Comparison of ENCODE assay signal across 9 cellular contexts in genomic region chrX:81377329-81377728, GRCh38.
DNase-seq lines count a peak whose midpoint lies in the region; ATAC-seq, FAIRE-seq and TF ChIP-seq lines count a peak whose summit lies in the region.
"Had no signal": no experiment of that assay in that cellular context is flagged by ENCODE, and none has a peak within 500 bp of the region (broad histone marks: within the 10 kb centered on the region; RNA-seq: fewer than 3 reads in every experiment).

No MANE protein-coding gene starts in this region.

- H2AFZ ChIP-seq in H1 (ENCODE audit: low read length): no peak overlapping the region

- H3K27me3 Mint-ChIP-seq in activated naive CD8-positive, alpha-beta T cell treated with anti-CD3 and anti-CD28 coated beads, Interleukin-2, amount 50 U/mL, for 24 hours: peaks cover 3% of the 10 kb centered on the region

- no peaks in the 10 kb centered on the region for H3K36me3 ChIP-seq in H1 (ENCODE audit: control insufficient read depth in 2 of 4, insufficient read depth in 4 of 4, low read length in 3 of 4)
- H3K36me3 ChIP-seq: SJSA1 had no signal

- no peak overlapping the region for H2BK12ac ChIP-seq in H1 (ENCODE audit: low read depth, low read length)

- no peak overlapping the region for H3K27ac Mint-ChIP-seq in activated naive CD8-positive, alpha-beta T cell treated with anti-CD3 and anti-CD28 coated beads, Interleukin-2, amount 50 U/mL, for 24 hours

- CTCF ChIA-PET in H1 (lab: Charles Lee; ENCODE audit: partially characterized antibody): interaction anchor here (0.6 to 2.1 kb wide), 7 partner anchors 20 to 1541 kb away, joined by 3 to 7 read pairs (median 3); no protein-coding TSS in a partner anchor

- no peak overlapping the region for H2BK120ac ChIP-seq in H1 (replicated peaks; ENCODE audit: low read depth, low read length)

- TF ChIP-seq RAD21 in H1 (IDR thresholded peaks at IDR 0.05 in 1 of 2, conservative IDR thresholded peaks at IDR 0.05 in 1 of 2; ENCODE audit: low read depth in 2 of 2, low read length in 2 of 2): peak; percentile 50 to 56

- DNase-seq in GM10266 (ENCODE audit: extremely low spot score): peak; percentile 1
- DNase-seq in M059J (ENCODE audit: low read depth): peak; percentile 26
- no peak for DNase-seq in H1 (ENCODE audit: low read depth in 1 of 2, low spot score in 2 of 2)
- DNase-seq in pons (ENCODE audit: low spot score): peak; percentile 24
- no peak for DNase-seq in activated naive CD8-positive, alpha-beta T cell treated with anti-CD3 and anti-CD28 coated beads, Interleukin-2, amount 50 U/mL, for 24 hours
- DNase-seq in NCI-H510A (lab: John Stamatoyannopoulos, UW): no peak
- DNase-seq in stimulated activated CD8-positive, alpha-beta memory T cell treated with anti-CD3 and anti-CD28 coated beads, Interleukin-4, amount 100 ng/mL, for 48 hours: no peak

- no peak overlapping the region for H3K4me3 ChIP-seq in H1 (ENCODE audit: extremely low read depth in 1 of 4, insufficient read depth in 2 of 4, low read depth in 3 of 4, low read length in 4 of 4)
- H3K4me3 ChIP-seq: SJSA1 had no signal

- no peak overlapping the region for H4K91ac ChIP-seq in H1 (replicated peaks; ENCODE audit: insufficient read length, low read length)

- no peaks in the 10 kb centered on the region for H3K9me3 ChIP-seq in H1 (ENCODE audit: insufficient read depth in 2 of 2, low read depth in 1 of 2, low read length in 1 of 2)
- H3K9me3 ChIP-seq: SJSA1 had no signal

- no peaks in the 10 kb centered on the region for H3K79me2 ChIP-seq in H1 (ENCODE audit: control insufficient read depth in 1 of 2, insufficient read depth in 2 of 2, low read length in 2 of 2)

- H3K4me1 Mint-ChIP-seq in activated naive CD8-positive, alpha-beta T cell treated with anti-CD3 and anti-CD28 coated beads, Interleukin-2, amount 50 U/mL, for 24 hours: no peaks in the 10 kb centered on the region

- H3K4ac ChIP-seq in H1 (replicated peaks; ENCODE audit: insufficient read length, low read depth, low read length): no peak overlapping the region

- no peaks in the 10 kb centered on the region for H3K79me1 ChIP-seq in H1 (ENCODE audit: low read depth, low read length)

- no peak overlapping the region for H2BK15ac ChIP-seq in H1 (ENCODE audit: low read length)

- H3K4me2 ChIP-seq in H1 (ENCODE audit: insufficient read depth in 1 of 2, low read depth in 2 of 2, low read length in 2 of 2): no peak overlapping the region

- H3K27ac ChIP-seq in H1 (ENCODE audit: low read depth, low read length): no peak overlapping the region
- H3K27ac ChIP-seq: SJSA1 had no signal

- H4K20me1 ChIP-seq in H1 (replicated peaks in 1 of 2; ENCODE audit: control insufficient read depth in 1 of 2, insufficient read depth in 2 of 2, low read length in 2 of 2): no peaks in the 10 kb centered on the region

- no peak overlapping the region for H3K18ac ChIP-seq in H1 (ENCODE audit: extremely low read depth, low read length)

- ATAC-seq in activated naive CD8-positive, alpha-beta T cell treated with anti-CD3 and anti-CD28 coated beads, Interleukin-2, amount 50 U/mL, for 24 hours: no peak
- no peak for ATAC-seq in HG02973 (IDR thresholded peaks at IDR 0.05; ENCODE audit: unreplicated experiment)

- TF ChIP-seq POLR2A in H1 (IDR thresholded peaks at IDR 0.05; ENCODE audit: control extremely low read depth in 1 of 2, low read depth in 2 of 2, low read length in 2 of 2): no peak

- peak; percentile 73 for FAIRE-seq in H1 (lab: Jason Lieb, UNC)

- TF ChIP-seq EP300 in H1 (IDR thresholded peaks at IDR 0.05; ENCODE audit: borderline replicate concordance in 1 of 2, low read depth in 2 of 2, low read length in 2 of 2): no peak

- no peak overlapping the region for H2BK5ac ChIP-seq in H1 (ENCODE audit: low read depth, low read length)

- TF ChIP-seq CTCF in GM10266 (IDR thresholded peaks at IDR 0.05; ENCODE audit: control insufficient read depth, insufficient read depth, low read depth, missing control alignments): peak; percentile 32
- peak in 2 of 3 experiments; percentile 27 to 40; a peak in 2 of 4 replicates for TF ChIP-seq CTCF in H1 (IDR thresholded peaks at IDR 0.05; ENCODE audit: control extremely low read depth in 1 of 3, insufficient read depth in 1 of 3, low read depth in 1 of 3, low read length in 3 of 3)

- no peaks in the 10 kb centered on the region for H3K23me2 ChIP-seq in H1 (ENCODE audit: low read depth, low read length)

- no peak overlapping the region for H3K14ac ChIP-seq in H1 (ENCODE audit: insufficient read length)

- POLR2A ChIA-PET in H1 (lab: Charles Lee; ENCODE audit: partially characterized antibody): no interaction called here

- H3K56ac ChIP-seq in H1 (replicated peaks; ENCODE audit: insufficient read length, low read depth, low read length): no peak overlapping the region

- no peaks in the 10 kb centered on the region for H3K9me3 Mint-ChIP-seq in activated naive CD8-positive, alpha-beta T cell treated with anti-CD3 and anti-CD28 coated beads, Interleukin-2, amount 50 U/mL, for 24 hours

- H3K4me1 ChIP-seq in H1 (replicated peaks in 1 of 4; ENCODE audit: control insufficient read depth in 3 of 4, insufficient read depth in 4 of 4, low read length in 3 of 4): no peaks in the 10 kb centered on the region
- H3K4me1 ChIP-seq: SJSA1 had no signal

- no peaks in the 10 kb centered on the region for H3K36me3 Mint-ChIP-seq in activated naive CD8-positive, alpha-beta T cell treated with anti-CD3 and anti-CD28 coated beads, Interleukin-2, amount 50 U/mL, for 24 hours (ENCODE audit: low read depth)

- no peak overlapping the region for H4K5ac ChIP-seq in H1 (ENCODE audit: insufficient read length, low read depth, low read length)

- H3K27me3 ChIP-seq in H1 (replicated peaks in 1 of 4; ENCODE audit: control insufficient read depth in 3 of 4, extremely low read depth in 1 of 4, insufficient read depth in 3 of 4, low read length in 3 of 4): no peaks in the 10 kb centered on the region
- H3K27me3 ChIP-seq: SJSA1 had no signal

- H2BK20ac ChIP-seq in H1 (ENCODE audit: low read length): no peak overlapping the region

- no peak overlapping the region for H3K23ac ChIP-seq in H1 (ENCODE audit: insufficient read length)

- H2AK5ac ChIP-seq in H1 (ENCODE audit: low read depth, low read length): no peak overlapping the region

- no peak overlapping the region for H3K9ac ChIP-seq in H1 (replicated peaks in 1 of 4; ENCODE audit: extremely low read depth in 1 of 4, low read depth in 3 of 4, low read length in 3 of 4)

- 60% methylated on average over 2 of the region's 2 CpGs; no CpG with 5 or more reads in 1 of the 2 experiments for WGBS in H1 (ENCODE audit: extremely low coverage in 1 of 2, insufficient coverage in 1 of 2, insufficient read length in 1 of 2, insufficient replicate concordance in 2 of 2, low coverage in 1 of 2, low lambda C conversion rate in 2 of 2, missing lambda C conversion rate in 1 of 2), 2 experiments

- H4K8ac ChIP-seq in H1 (ENCODE audit: extremely low read depth, insufficient read depth, low read length): no peak overlapping the region

- H3K4me3 Mint-ChIP-seq in activated naive CD8-positive, alpha-beta T cell treated with anti-CD3 and anti-CD28 coated beads, Interleukin-2, amount 50 U/mL, for 24 hours: no peak overlapping the region

TF ChIP-seq in H1, 55 proteins besides CTCF, POLR2A, EP300 and RAD21:
- no peak for TF ChIP-seq SRF (IDR thresholded peaks at IDR 0.05; ENCODE audit: low read depth, low read length)
- TF ChIP-seq, protein P1, sequence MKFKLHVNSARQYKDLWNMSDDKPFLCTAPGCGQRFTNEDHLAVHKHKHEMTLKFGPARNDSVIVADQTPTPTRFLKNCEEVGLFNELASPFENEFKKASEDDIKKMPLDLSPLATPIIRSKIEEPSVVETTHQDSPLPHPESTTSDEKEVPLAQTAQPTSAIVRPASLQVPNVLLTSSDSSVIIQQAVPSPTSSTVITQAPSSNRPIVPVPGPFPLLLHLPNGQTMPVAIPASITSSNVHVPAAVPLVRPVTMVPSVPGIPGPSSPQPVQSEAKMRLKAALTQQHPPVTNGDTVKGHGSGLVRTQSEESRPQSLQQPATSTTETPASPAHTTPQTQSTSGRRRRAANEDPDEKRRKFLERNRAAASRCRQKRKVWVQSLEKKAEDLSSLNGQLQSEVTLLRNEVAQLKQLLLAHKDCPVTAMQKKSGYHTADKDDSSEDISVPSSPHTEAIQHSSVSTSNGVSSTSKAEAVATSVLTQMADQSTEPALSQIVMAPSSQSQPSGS (IDR thresholded peaks at IDR 0.05; ENCODE audit: low read length): no peak
- no peak for TF ChIP-seq TEAD4 (IDR thresholded peaks at IDR 0.05; ENCODE audit: low read depth, low read length)
- no peak for TF ChIP-seq KDM1A (IDR thresholded peaks at IDR 0.05; ENCODE audit: borderline replicate concordance, low read length)
- TF ChIP-seq NANOG (IDR thresholded peaks at IDR 0.05; ENCODE audit: insufficient read depth, low read depth, low read length, poor library complexity, severe bottlenecking): no peak
- TF ChIP-seq CHD2 (IDR thresholded peaks at IDR 0.05; ENCODE audit: low read length): no peak
- TF ChIP-seq CEBPB (IDR thresholded peaks at IDR 0.05; ENCODE audit: low read depth, low read length): no peak
- TF ChIP-seq SP2 (IDR thresholded peaks at IDR 0.05; ENCODE audit: low read length): no peak
- TF ChIP-seq GABPA (IDR thresholded peaks at IDR 0.05; ENCODE audit: borderline replicate concordance, insufficient read depth, low read length): no peak
- no peak for TF ChIP-seq TAF1 (IDR thresholded peaks at IDR 0.05; ENCODE audit: low read depth, low read length)

Comparison
In these comparisons a context has a peak if more than half of its experiments do, and no peak if none do; other contexts are left out.
1. DNase-seq: peak in GM10266 (single experiment), M059J (single experiment) and pons (single experiment); none in H1 (0 of 2), activated naive CD8-positive, alpha-beta T cell treated with anti-CD3 and anti-CD28 coated beads, Interleukin-2, amount 50 U/mL, for 24 hours (single experiment), NCI-H510A (single experiment) and stimulated activated CD8-positive, alpha-beta memory T cell treated with anti-CD3 and anti-CD28 coated beads, Interleukin-4, amount 100 ng/mL, for 48 hours (single experiment).